Comparison of ENCODE assay signal across 20 cellular contexts in genomic region chr3:130258532-130258952, GRCh38.
DNase-seq lines count a peak whose midpoint lies in the region; ATAC-seq and TF ChIP-seq lines count a peak whose summit lies in the region.
"Had no signal": no experiment of that assay in that cellular context is flagged by ENCODE, and none has a peak within 500 bp of the region (broad histone marks: within the 10 kb centered on the region; RNA-seq: fewer than 3 reads in every experiment).

No MANE protein-coding gene starts in this region.

- peak; percentile 27 for ATAC-seq in body of pancreas
- ATAC-seq in left cardiac atrium: peak; percentile 78 to 91
- no peak for ATAC-seq in HG03097 (IDR thresholded peaks at IDR 0.05; ENCODE audit: low FRiP score, unreplicated experiment)
- ATAC-seq: activated T-cell treated with anti-CD3 and anti-CD28 coated beads, Interleukin-2, amount 50 U/mL, for 4 hours; foreskin keratinocyte had no signal

- H3K4me3 ChIP-seq in GM23248 (no peak overlapping the region), body of pancreas (no peak overlapping the region), skeletal muscle cell (ENCODE audit: low read depth, low read length) (no peak overlapping the region)
- H3K4me3 ChIP-seq: ovary, thyroid gland had no signal

- H3K9me2 ChIP-seq in GM23248 (ENCODE audit: insufficient read depth): no peaks in the 10 kb centered on the region

- WGBS in GM23248 (ENCODE audit: low coverage in 1 of 2, low lambda C conversion rate in 2 of 2, missing lambda C conversion rate in 2 of 2), 2 experiments: 2 to 5% methylated on average over 9 of the region's 9 CpGs
- 43 to 44% methylated on average over 9 of the region's 9 CpGs for WGBS in body of pancreas, 2 donors

- no peak for TF ChIP-seq CTCF in body of pancreas (IDR thresholded peaks at IDR 0.05)

- TF ChIP-seq POLR2A in body of pancreas (IDR thresholded peaks at IDR 0.05): no peak

- in situ Hi-C loops in GM23248 (cut with MboI): no loop called here

- peak overlapping the region; percentile 1 for H3K4me2 ChIP-seq in GM23248 (ENCODE audit: unreplicated experiment)

- H2AFZ ChIP-seq in GM23248: no peak overlapping the region

- peaks cover 11% of the 10 kb centered on the region; the same call in 1 of the 2 replicates for H3K27me3 ChIP-seq in GM23248 (replicated peaks; ENCODE audit: insufficient read depth)
- H3K27me3 ChIP-seq in body of pancreas: no peaks in the 10 kb centered on the region
- H3K27me3 ChIP-seq: foreskin keratinocyte, ovary, thyroid gland had no signal

- H3K36me3 ChIP-seq in GM23248 (ENCODE audit: low read depth): no peaks in the 10 kb centered on the region
- no peaks in the 10 kb centered on the region for H3K36me3 ChIP-seq in body of pancreas (replicated peaks in 1 of 2; ENCODE audit: insufficient read depth in 1 of 2, low read depth in 2 of 2)
- H3K36me3 ChIP-seq: ovary, thyroid gland had no signal

- DNase-seq in GM23248 (peak; percentile 89), body of pancreas (peak in 1 of 4 donors; percentile 20), left cardiac atrium (peak; percentile 36), skeletal muscle cell (ENCODE audit: low read depth) (peak; percentile 9), NCI-H2029 treated with DMSO at 0.1 percent for 48 hours (lab: John Stamatoyannopoulos, UW) (no peak), NCI-H2196 treated with DMSO at 0.1 percent for 48 hours (lab: John Stamatoyannopoulos, UW; ENCODE audit: unreplicated experiment) (no peak), NCI-H2107 treated with DMSO at 0.1 percent for 48 hours (lab: John Stamatoyannopoulos, UW; ENCODE audit: unreplicated experiment) (no peak)
- DNase-seq: activated CD4-positive, alpha-beta T cell treated with anti-CD3 and anti-CD28 coated beads, Interleukin-2, amount 10 ng/mL, durations not matched to agents 7 days and 5 days; activated T-cell treated with anti-CD3 and anti-CD28 coated beads, Interleukin-2, amount 50 U/mL, for 4 hours; dermis blood vessel endothelial cell; foreskin keratinocyte; midbrain; NCI-H187; SHP77; stimulated activated CD4-positive, alpha-beta T cell treated with anti-CD3 and anti-CD28 coated beads, Interleukin-15, amount 100 ng/mL, for 24 hours; T-helper 9 cell had no signal

- H3K79me2 ChIP-seq in GM23248 (ENCODE audit: insufficient read depth): no peaks in the 10 kb centered on the region

- intact Hi-C loops in body of pancreas (cut with DNase I): no loop called here
- intact Hi-C loops in left cardiac atrium (cut with DNase I): no loop called here

- H3K4me1 ChIP-seq in GM23248 (ENCODE audit: insufficient read depth): peaks cover 9% of the 10 kb centered on the region; the same call in 1 of the 2 replicates
- no peaks in the 10 kb centered on the region for H3K4me1 ChIP-seq in body of pancreas
- H3K4me1 ChIP-seq: foreskin keratinocyte, thyroid gland had no signal

- no peak overlapping the region for H3K27ac ChIP-seq in GM23248
- no peak overlapping the region for H3K27ac ChIP-seq in body of pancreas
- H3K27ac ChIP-seq: C4-2B, foreskin keratinocyte, ovary, thyroid gland had no signal

- no peak overlapping the region for H3K9ac ChIP-seq in GM23248

- no peaks in the 10 kb centered on the region for H4K20me1 ChIP-seq in GM23248 (ENCODE audit: insufficient read depth)

- H3F3A ChIP-seq in GM23248 (ENCODE audit: insufficient read depth): peaks cover 21% of the 10 kb centered on the region; the same call in 1 of the 2 replicates

- no peaks in the 10 kb centered on the region for H3K9me3 ChIP-seq in GM23248 (ENCODE audit: low read depth)
- H3K9me3 ChIP-seq in body of pancreas: no peaks in the 10 kb centered on the region
- H3K9me3 ChIP-seq: ovary, thyroid gland had no signal

Comparison
In these comparisons a context has a peak if more than half of its experiments do, and no peak if none do; other contexts are left out.
1. DNase-seq: peak in GM23248 (single experiment), left cardiac atrium (single experiment) and skeletal muscle cell (single experiment); none in NCI-H2029 treated with DMSO at 0.1 percent for 48 hours (single experiment), NCI-H2196 treated with DMSO at 0.1 percent for 48 hours (single experiment) and NCI-H2107 treated with DMSO at 0.1 percent for 48 hours (single experiment).